ENCODE assay signal across 14 cellular contexts in genomic region chr20:22578221-22579118, GRCh38. TPM values are rescaled to one million over a fixed set of nuclear protein-coding genes. Genes with fewer than 3 reads are reported as not detected.
DNase-seq lines count a peak whose midpoint lies in the region; ATAC-seq and TF ChIP-seq lines count a peak whose summit lies in the region.
"Had no signal": no experiment of that assay in that cellular context is flagged by ENCODE, and none has a peak within 500 bp of the region (broad histone marks: within the 10 kb centered on the region; RNA-seq: fewer than 3 reads in every experiment).

No MANE protein-coding gene starts in this region.

- TF ChIP-seq CTCF in upper lobe of right lung (IDR thresholded peaks at IDR 0.05): no peak

- H3K27ac ChIP-seq in mucosa of rectum (ENCODE audit: low read depth in 2 of 2, low read length in 2 of 2) (peak overlapping the region; percentile 61 to 84), upper lobe of right lung (peak overlapping the region; percentile 83)
- H3K27ac ChIP-seq: uterus had no signal

- H3K9me3 Mint-ChIP-seq in activated naive CD8-positive, alpha-beta T cell treated with anti-CD3 and anti-CD28 coated beads, Interleukin-2, amount 10 ng/mL, durations not matched to agents 7 days and 5 days: no peaks in the 10 kb centered on the region
- H3K9me3 Mint-ChIP-seq in activated naive CD8-positive, alpha-beta T cell treated with anti-CD3 and anti-CD28 coated beads for 36 hours: peaks cover 3% of the 10 kb centered on the region
- H3K9me3 Mint-ChIP-seq: natural killer cell had no signal

- H3K36me3 ChIP-seq in endocrine pancreas (ENCODE audit: control insufficient read depth, insufficient read depth, low read length) (peaks cover 4% of the 10 kb centered on the region), mucosa of rectum (ENCODE audit: control insufficient read depth in 2 of 2, insufficient read depth in 2 of 2, low read length in 2 of 2) (no peaks in the 10 kb centered on the region), upper lobe of right lung (no peaks in the 10 kb centered on the region)
- H3K36me3 ChIP-seq: uterus had no signal

- no peaks in the 10 kb centered on the region for H3K9me3 ChIP-seq in endocrine pancreas (ENCODE audit: control insufficient read depth, low read length)
- H3K9me3 ChIP-seq in mucosa of rectum (ENCODE audit: control insufficient read depth in 2 of 2, low read length in 2 of 2): no peaks in the 10 kb centered on the region
- H3K9me3 ChIP-seq in upper lobe of right lung: no peaks in the 10 kb centered on the region
- H3K9me3 ChIP-seq: uterus had no signal

- DNase-seq in activated naive CD8-positive, alpha-beta T cell treated with anti-CD3 and anti-CD28 coated beads, Interleukin-2, amount 10 ng/mL, durations not matched to agents 7 days and 5 days: no peak
- no peak for DNase-seq in activated naive CD8-positive, alpha-beta T cell treated with anti-CD3 and anti-CD28 coated beads for 36 hours
- DNase-seq in upper lobe of right lung: peak; percentile 85
- no peak for DNase-seq in CD1c-positive myeloid dendritic cell (ENCODE audit: extremely low spot score)
- DNase-seq in ACHN: no peak
- DNase-seq: activated CD4-positive, CD25-positive, alpha-beta regulatory T cell; activated T-cell treated with anti-CD3 and anti-CD28 coated beads, Interleukin-2, amount 50 U/mL, for 48 hours; natural killer cell; NCI-H1436; uterus had no signal

- peaks cover 15% of the 10 kb centered on the region for H3K4me1 ChIP-seq in endocrine pancreas (ENCODE audit: control insufficient read depth, insufficient read depth, low read length)
- H3K4me1 ChIP-seq in mucosa of rectum (ENCODE audit: control insufficient read depth in 2 of 2, insufficient read depth in 2 of 2, low read length in 2 of 2): peaks cover 11 to 31% of the 10 kb centered on the region in 2 donors
- no peaks in the 10 kb centered on the region for H3K4me1 ChIP-seq in upper lobe of right lung

- in situ Hi-C loops in ACHN (cut with HindIII; ENCODE audit: low pct_ligation_motif_present, low pct_unique_long_range_greater_than_20kb, low sequenced_read_pairs): no loop called here

- peak overlapping the region; percentile 64 for H3K27ac Mint-ChIP-seq in activated naive CD8-positive, alpha-beta T cell treated with anti-CD3 and anti-CD28 coated beads, Interleukin-2, amount 10 ng/mL, durations not matched to agents 7 days and 5 days
- no peak overlapping the region for H3K27ac Mint-ChIP-seq in activated naive CD8-positive, alpha-beta T cell treated with anti-CD3 and anti-CD28 coated beads for 36 hours
- H3K27ac Mint-ChIP-seq: natural killer cell had no signal

- H3K36me3 Mint-ChIP-seq in activated naive CD8-positive, alpha-beta T cell treated with anti-CD3 and anti-CD28 coated beads, Interleukin-2, amount 10 ng/mL, durations not matched to agents 7 days and 5 days: peaks cover 2% of the 10 kb centered on the region
- peaks cover 2% of the 10 kb centered on the region for H3K36me3 Mint-ChIP-seq in activated naive CD8-positive, alpha-beta T cell treated with anti-CD3 and anti-CD28 coated beads for 36 hours
- H3K36me3 Mint-ChIP-seq: natural killer cell had no signal

- H3K9ac ChIP-seq in endocrine pancreas (ENCODE audit: control insufficient read depth, insufficient read depth, low read length) (peak overlapping the region; percentile 79), mucosa of rectum (ENCODE audit: low read depth in 1 of 2, low read length in 2 of 2) (peak overlapping the region; percentile 32 to 85)

- no peaks in the 10 kb centered on the region for H3K27me3 ChIP-seq in endocrine pancreas (ENCODE audit: control insufficient read depth, insufficient read depth, low read length)
- peaks cover 7 to 20% of the 10 kb centered on the region in 2 donors for H3K27me3 ChIP-seq in mucosa of rectum (ENCODE audit: control insufficient read depth in 2 of 2, insufficient read depth in 2 of 2, low read length in 2 of 2)
- H3K27me3 ChIP-seq in upper lobe of right lung: peaks cover 83% of the 10 kb centered on the region

- POLR2A ChIA-PET in activated naive CD8-positive, alpha-beta T cell treated with anti-CD3 and anti-CD28 coated beads, Interleukin-2, amount 10 ng/mL, durations not matched to agents 7 days and 5 days (lab: Charles Lee): no interaction called here

- H3K4me3 ChIP-seq in endocrine pancreas (ENCODE audit: control insufficient read depth, insufficient read depth, low read length): peak overlapping the region; percentile 78
- H3K4me3 ChIP-seq in mucosa of rectum (ENCODE audit: low read length in 2 of 2): peak overlapping the region; percentile 55 to 65
- peak overlapping the region; percentile 44 for H3K4me3 ChIP-seq in upper lobe of right lung
- H3K4me3 ChIP-seq: uterus had no signal

- no peak for ATAC-seq in activated naive CD8-positive, alpha-beta T cell treated with anti-CD3 and anti-CD28 coated beads, Interleukin-2, amount 10 ng/mL, durations not matched to agents 7 days and 5 days (ENCODE audit: low read depth)
- ATAC-seq in upper lobe of right lung (peak; percentile 45), GM21576 (IDR thresholded peaks at IDR 0.05; ENCODE audit: unreplicated experiment) (no peak)
- ATAC-seq: natural killer cell had no signal

- intact Hi-C loops in upper lobe of right lung (cut with DNase I): no loop called here

- H3K4me1 Mint-ChIP-seq in activated naive CD8-positive, alpha-beta T cell treated with anti-CD3 and anti-CD28 coated beads, Interleukin-2, amount 10 ng/mL, durations not matched to agents 7 days and 5 days: peaks cover 7% of the 10 kb centered on the region
- H3K4me1 Mint-ChIP-seq in activated naive CD8-positive, alpha-beta T cell treated with anti-CD3 and anti-CD28 coated beads for 36 hours: peaks cover 2% of the 10 kb centered on the region
- H3K4me1 Mint-ChIP-seq: natural killer cell had no signal

- H3K4me3 Mint-ChIP-seq in activated naive CD8-positive, alpha-beta T cell treated with anti-CD3 and anti-CD28 coated beads, Interleukin-2, amount 10 ng/mL, durations not matched to agents 7 days and 5 days: no peak overlapping the region
- H3K4me3 Mint-ChIP-seq in activated naive CD8-positive, alpha-beta T cell treated with anti-CD3 and anti-CD28 coated beads for 36 hours: no peak overlapping the region
- H3K4me3 Mint-ChIP-seq: natural killer cell had no signal

- H3K27me3 Mint-ChIP-seq in activated naive CD8-positive, alpha-beta T cell treated with anti-CD3 and anti-CD28 coated beads, Interleukin-2, amount 10 ng/mL, durations not matched to agents 7 days and 5 days: peaks cover 68% of the 10 kb centered on the region
- peaks cover 95% of the 10 kb centered on the region for H3K27me3 Mint-ChIP-seq in activated naive CD8-positive, alpha-beta T cell treated with anti-CD3 and anti-CD28 coated beads for 36 hours

RNA-seq across cellular contexts. Expression of gene FOXA2, which starts 5.9 kb away (rescaled TPM):
- total RNA-seq in activated naive CD8-positive, alpha-beta T cell treated with anti-CD3 and anti-CD28 coated beads, Interleukin-2, amount 10 ng/mL, durations not matched to agents 7 days and 5 days: not detected
- total RNA-seq in activated naive CD8-positive, alpha-beta T cell treated with anti-CD3 and anti-CD28 coated beads for 36 hours: not detected
- total RNA-seq in upper lobe of right lung: 21.7 TPM
- total RNA-seq: natural killer cell, SK-MEL-5 had no signal

Comparison
In these comparisons a context has a peak if more than half of its experiments do, and no peak if none do; other contexts are left out.
1. RNA of gene FOXA2, which starts 5.9 kb away (total RNA-seq): 21.7 TPM in upper lobe of right lung (single experiment); not detected in activated naive CD8-positive, alpha-beta T cell treated with anti-CD3 and anti-CD28 coated beads, Interleukin-2, amount 10 ng/mL, durations not matched to agents 7 days and 5 days and not detected in activated naive CD8-positive, alpha-beta T cell treated with anti-CD3 and anti-CD28 coated beads for 36 hours; every median in the first group is over 10 times any median in the second.
2. Peak in every context shown above with its lines, with median percentiles within 50 percentile points of each other: H3K4me3 ChIP-seq.